In the genomic region with DNA sequence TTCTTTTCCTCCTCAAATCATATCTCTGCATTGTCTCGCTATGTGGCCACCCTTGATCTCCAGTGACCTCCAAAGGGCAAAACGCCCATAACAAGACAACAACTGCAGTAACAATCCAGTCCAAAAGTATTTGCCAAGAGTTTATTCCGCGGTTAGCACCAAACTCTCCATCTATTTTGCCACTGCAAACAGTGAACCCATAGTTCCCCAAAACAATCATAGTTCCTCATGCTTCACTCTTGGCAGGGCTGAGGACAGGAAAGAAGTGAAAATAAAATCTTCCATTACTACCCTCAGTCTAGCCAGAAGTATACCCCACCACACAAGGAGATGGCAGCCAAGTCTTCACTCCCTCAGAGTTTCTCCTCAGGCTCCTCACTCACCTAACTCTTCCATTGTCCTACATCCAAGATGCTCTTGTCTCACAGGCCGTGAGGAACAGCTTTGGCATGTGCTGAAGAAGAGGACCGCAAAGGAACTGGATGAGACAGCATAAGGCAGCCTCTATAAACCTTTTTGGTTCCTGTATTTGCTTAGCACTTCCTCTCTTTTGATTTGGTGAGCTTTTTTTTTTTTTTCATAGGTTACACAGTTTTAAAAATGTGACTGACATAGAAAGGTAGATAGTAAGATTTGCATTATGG, we compare ENCODE assay signal across 1 cellular context.
TF ChIP-seq lines count a peak whose summit lies in the region.

A gene (minus strand): TSS at position 480 of the 644 bp plus-strand sequence. CDS start 84 bp downstream, at position 396.

TF ChIP-seq in GM12878, 131 proteins besides CTCF, POLR2A, EP300 and RAD21 (continued from another document and continues in another):
- TF ChIP-seq ZNF24 (IDR thresholded peaks at IDR 0.05), result no peak
- TF ChIP-seq, protein P1, sequence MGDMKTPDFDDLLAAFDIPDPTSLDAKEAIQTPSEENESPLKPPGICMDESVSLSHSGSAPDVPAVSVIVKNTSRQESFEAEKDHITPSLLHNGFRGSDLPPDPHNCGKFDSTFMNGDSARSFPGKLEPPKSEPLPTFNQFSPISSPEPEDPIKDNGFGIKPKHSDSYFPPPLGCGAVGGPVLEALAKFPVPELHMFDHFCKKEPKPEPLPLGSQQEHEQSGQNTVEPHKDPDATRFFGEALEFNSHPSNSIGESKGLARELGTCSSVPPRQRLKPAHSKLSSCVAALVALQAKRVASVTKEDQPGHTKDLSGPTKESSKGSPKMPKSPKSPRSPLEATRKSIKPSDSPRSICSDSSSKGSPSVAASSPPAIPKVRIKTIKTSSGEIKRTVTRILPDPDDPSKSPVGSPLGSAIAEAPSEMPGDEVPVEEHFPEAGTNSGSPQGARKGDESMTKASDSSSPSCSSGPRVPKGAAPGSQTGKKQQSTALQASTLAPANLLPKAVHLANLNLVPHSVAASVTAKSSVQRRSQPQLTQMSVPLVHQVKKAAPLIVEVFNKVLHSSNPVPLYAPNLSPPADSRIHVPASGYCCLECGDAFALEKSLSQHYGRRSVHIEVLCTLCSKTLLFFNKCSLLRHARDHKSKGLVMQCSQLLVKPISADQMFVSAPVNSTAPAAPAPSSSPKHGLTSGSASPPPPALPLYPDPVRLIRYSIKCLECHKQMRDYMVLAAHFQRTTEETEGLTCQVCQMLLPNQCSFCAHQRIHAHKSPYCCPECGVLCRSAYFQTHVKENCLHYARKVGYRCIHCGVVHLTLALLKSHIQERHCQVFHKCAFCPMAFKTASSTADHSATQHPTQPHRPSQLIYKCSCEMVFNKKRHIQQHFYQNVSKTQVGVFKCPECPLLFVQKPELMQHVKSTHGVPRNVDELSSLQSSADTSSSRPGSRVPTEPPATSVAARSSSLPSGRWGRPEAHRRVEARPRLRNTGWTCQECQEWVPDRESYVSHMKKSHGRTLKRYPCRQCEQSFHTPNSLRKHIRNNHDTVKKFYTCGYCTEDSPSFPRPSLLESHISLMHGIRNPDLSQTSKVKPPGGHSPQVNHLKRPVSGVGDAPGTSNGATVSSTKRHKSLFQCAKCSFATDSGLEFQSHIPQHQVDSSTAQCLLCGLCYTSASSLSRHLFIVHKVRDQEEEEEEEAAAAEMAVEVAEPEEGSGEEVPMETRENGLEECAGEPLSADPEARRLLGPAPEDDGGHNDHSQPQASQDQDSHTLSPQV (IDR thresholded peaks at IDR 0.05), result no peak
- no peak for TF ChIP-seq HDAC6 (IDR thresholded peaks at IDR 0.05; ENCODE audit: unreplicated experiment)
- TF ChIP-seq, protein P2, sequence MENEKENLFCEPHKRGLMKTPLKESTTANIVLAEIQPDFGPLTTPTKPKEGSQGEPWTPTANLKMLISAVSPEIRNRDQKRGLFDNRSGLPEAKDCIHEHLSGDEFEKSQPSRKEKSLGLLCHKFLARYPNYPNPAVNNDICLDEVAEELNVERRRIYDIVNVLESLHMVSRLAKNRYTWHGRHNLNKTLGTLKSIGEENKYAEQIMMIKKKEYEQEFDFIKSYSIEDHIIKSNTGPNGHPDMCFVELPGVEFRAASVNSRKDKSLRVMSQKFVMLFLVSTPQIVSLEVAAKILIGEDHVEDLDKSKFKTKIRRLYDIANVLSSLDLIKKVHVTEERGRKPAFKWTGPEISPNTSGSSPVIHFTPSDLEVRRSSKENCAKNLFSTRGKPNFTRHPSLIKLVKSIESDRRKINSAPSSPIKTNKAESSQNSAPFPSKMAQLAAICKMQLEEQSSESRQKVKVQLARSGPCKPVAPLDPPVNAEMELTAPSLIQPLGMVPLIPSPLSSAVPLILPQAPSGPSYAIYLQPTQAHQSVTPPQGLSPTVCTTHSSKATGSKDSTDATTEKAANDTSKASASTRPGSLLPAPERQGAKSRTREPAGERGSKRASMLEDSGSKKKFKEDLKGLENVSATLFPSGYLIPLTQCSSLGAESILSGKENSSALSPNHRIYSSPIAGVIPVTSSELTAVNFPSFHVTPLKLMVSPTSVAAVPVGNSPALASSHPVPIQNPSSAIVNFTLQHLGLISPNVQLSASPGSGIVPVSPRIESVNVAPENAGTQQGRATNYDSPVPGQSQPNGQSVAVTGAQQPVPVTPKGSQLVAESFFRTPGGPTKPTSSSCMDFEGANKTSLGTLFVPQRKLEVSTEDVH (IDR thresholded peaks at IDR 0.05; ENCODE audit: low read depth, partially characterized antibody), result no peak
- TF ChIP-seq POU2F2 (IDR thresholded peaks at IDR 0.05; ENCODE audit: borderline replicate concordance, low read depth, low read length), result peak; percentile 93
- peak; percentile 90 for TF ChIP-seq SMAD1 (IDR thresholded peaks at IDR 0.05; ENCODE audit: low read depth, partially characterized antibody)
- no peak for TF ChIP-seq RFX5 (IDR thresholded peaks at IDR 0.05; ENCODE audit: low read depth, low read length)
- TF ChIP-seq, protein P3, sequence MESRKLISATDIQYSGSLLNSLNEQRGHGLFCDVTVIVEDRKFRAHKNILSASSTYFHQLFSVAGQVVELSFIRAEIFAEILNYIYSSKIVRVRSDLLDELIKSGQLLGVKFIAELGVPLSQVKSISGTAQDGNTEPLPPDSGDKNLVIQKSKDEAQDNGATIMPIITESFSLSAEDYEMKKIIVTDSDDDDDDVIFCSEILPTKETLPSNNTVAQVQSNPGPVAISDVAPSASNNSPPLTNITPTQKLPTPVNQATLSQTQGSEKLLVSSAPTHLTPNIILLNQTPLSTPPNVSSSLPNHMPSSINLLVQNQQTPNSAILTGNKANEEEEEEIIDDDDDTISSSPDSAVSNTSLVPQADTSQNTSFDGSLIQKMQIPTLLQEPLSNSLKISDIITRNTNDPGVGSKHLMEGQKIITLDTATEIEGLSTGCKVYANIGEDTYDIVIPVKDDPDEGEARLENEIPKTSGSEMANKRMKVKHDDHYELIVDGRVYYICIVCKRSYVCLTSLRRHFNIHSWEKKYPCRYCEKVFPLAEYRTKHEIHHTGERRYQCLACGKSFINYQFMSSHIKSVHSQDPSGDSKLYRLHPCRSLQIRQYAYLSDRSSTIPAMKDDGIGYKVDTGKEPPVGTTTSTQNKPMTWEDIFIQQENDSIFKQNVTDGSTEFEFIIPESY (IDR thresholded peaks at IDR 0.05), result no peak
- no peak for TF ChIP-seq HDAC2 (IDR thresholded peaks at IDR 0.05)
- no peak for TF ChIP-seq JUNB (IDR thresholded peaks at IDR 0.05)
- TF ChIP-seq ZZZ3 (IDR thresholded peaks at IDR 0.05; ENCODE audit: control insufficient read depth, insufficient read length, low read depth), result no peak
- TF ChIP-seq WRNIP1 (IDR thresholded peaks at IDR 0.05; ENCODE audit: borderline replicate concordance, low read depth, low read length), result no peak
- no peak for TF ChIP-seq SREBF2 (IDR thresholded peaks at IDR 0.05; ENCODE audit: low read length)
- no peak for TF ChIP-seq BMI1 (IDR thresholded peaks at IDR 0.05; ENCODE audit: borderline replicate concordance)
- TF ChIP-seq KAT2A (conservative IDR thresholded peaks at IDR 0.05; ENCODE audit: control insufficient read depth, low read depth, low read length), result no peak
- TF ChIP-seq NFIC (IDR thresholded peaks at IDR 0.05; ENCODE audit: low read depth, low read length), result peak; percentile 67; the same call in 1 of the 2 replicates
- no peak for TF ChIP-seq HCFC1 (IDR thresholded peaks at IDR 0.05; ENCODE audit: low read length)
- TF ChIP-seq, protein P4, sequence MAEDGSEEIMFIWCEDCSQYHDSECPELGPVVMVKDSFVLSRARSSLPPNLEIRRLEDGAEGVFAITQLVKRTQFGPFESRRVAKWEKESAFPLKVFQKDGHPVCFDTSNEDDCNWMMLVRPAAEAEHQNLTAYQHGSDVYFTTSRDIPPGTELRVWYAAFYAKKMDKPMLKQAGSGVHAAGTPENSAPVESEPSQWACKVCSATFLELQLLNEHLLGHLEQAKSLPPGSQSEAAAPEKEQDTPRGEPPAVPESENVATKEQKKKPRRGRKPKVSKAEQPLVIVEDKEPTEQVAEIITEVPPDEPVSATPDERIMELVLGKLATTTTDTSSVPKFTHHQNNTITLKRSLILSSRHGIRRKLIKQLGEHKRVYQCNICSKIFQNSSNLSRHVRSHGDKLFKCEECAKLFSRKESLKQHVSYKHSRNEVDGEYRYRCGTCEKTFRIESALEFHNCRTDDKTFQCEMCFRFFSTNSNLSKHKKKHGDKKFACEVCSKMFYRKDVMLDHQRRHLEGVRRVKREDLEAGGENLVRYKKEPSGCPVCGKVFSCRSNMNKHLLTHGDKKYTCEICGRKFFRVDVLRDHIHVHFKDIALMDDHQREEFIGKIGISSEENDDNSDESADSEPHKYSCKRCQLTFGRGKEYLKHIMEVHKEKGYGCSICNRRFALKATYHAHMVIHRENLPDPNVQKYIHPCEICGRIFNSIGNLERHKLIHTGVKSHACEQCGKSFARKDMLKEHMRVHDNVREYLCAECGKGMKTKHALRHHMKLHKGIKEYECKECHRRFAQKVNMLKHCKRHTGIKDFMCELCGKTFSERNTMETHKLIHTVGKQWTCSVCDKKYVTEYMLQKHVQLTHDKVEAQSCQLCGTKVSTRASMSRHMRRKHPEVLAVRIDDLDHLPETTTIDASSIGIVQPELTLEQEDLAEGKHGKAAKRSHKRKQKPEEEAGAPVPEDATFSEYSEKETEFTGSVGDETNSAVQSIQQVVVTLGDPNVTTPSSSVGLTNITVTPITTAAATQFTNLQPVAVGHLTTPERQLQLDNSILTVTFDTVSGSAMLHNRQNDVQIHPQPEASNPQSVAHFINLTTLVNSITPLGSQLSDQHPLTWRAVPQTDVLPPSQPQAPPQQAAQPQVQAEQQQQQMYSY (CRISPR knock-in tag; IDR thresholded peaks at IDR 0.05), result no peak
- no peak; the same call in 1 of the 2 replicates for TF ChIP-seq ZNF217 (IDR thresholded peaks at IDR 0.05)
- TF ChIP-seq, protein P5, sequence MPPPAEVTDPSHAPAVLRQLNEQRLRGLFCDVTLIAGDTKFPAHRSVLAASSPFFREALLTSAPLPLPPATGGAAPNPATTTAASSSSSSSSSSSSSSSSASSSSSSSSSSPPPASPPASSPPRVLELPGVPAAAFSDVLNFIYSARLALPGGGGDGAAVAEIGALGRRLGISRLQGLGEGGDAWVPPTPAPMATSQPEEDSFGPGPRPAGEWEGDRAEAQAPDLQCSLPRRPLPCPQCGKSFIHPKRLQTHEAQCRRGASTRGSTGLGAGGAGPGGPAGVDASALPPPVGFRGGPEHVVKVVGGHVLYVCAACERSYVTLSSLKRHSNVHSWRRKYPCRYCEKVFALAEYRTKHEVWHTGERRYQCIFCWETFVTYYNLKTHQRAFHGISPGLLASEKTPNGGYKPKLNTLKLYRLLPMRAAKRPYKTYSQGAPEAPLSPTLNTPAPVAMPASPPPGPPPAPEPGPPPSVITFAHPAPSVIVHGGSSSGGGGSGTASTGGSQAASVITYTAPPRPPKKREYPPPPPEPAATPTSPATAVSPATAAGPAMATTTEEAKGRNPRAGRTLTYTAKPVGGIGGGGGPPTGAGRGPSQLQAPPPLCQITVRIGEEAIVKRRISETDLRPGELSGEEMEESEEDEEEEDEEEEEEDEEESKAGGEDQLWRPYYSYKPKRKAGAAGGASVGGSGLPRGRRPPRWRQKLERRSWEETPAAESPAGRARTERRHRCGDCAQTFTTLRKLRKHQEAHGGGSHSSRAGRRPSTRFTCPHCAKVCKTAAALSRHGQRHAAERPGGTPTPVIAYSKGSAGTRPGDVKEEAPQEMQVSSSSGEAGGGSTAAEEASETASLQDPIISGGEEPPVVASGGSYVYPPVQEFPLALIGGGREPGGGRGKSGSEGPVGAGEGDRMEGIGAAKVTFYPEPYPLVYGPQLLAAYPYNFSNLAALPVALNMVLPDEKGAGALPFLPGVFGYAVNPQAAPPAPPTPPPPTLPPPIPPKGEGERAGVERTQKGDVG (CRISPR knock-in tag; IDR thresholded peaks at IDR 0.05), result no peak
- TF ChIP-seq, protein P6, sequence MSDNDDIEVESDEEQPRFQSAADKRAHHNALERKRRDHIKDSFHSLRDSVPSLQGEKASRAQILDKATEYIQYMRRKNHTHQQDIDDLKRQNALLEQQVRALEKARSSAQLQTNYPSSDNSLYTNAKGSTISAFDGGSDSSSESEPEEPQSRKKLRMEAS (IDR thresholded peaks at IDR 0.05; ENCODE audit: low read depth, low read length), result peak; percentile 54; the same call in 1 of the 2 replicates
- TF ChIP-seq IKZF2 (IDR thresholded peaks at IDR 0.05), result peak; percentile 69 to 75
- TF ChIP-seq, protein P7, sequence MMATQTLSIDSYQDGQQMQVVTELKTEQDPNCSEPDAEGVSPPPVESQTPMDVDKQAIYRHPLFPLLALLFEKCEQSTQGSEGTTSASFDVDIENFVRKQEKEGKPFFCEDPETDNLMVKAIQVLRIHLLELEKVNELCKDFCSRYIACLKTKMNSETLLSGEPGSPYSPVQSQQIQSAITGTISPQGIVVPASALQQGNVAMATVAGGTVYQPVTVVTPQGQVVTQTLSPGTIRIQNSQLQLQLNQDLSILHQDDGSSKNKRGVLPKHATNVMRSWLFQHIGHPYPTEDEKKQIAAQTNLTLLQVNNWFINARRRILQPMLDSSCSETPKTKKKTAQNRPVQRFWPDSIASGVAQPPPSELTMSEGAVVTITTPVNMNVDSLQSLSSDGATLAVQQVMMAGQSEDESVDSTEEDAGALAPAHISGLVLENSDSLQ (IDR thresholded peaks at IDR 0.05), result peak; percentile 82
- peak; percentile 53 for TF ChIP-seq NR2F1 (conservative IDR thresholded peaks at IDR 0.05)
- TF ChIP-seq SPI1 (IDR thresholded peaks at IDR 0.05; ENCODE audit: borderline replicate concordance, insufficient read depth, low read depth, low read length), result peak; percentile 92
- TF ChIP-seq, protein P8, sequence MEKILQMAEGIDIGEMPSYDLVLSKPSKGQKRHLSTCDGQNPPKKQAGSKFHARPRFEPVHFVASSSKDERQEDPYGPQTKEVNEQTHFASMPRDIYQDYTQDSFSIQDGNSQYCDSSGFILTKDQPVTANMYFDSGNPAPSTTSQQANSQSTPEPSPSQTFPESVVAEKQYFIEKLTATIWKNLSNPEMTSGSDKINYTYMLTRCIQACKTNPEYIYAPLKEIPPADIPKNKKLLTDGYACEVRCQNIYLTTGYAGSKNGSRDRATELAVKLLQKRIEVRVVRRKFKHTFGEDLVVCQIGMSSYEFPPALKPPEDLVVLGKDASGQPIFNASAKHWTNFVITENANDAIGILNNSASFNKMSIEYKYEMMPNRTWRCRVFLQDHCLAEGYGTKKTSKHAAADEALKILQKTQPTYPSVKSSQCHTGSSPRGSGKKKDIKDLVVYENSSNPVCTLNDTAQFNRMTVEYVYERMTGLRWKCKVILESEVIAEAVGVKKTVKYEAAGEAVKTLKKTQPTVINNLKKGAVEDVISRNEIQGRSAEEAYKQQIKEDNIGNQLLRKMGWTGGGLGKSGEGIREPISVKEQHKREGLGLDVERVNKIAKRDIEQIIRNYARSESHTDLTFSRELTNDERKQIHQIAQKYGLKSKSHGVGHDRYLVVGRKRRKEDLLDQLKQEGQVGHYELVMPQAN (conservative IDR thresholded peaks at IDR 0.05), result no peak
- TF ChIP-seq NFXL1 (IDR thresholded peaks at IDR 0.05; ENCODE audit: borderline replicate concordance), result no peak
- TF ChIP-seq, protein P9, sequence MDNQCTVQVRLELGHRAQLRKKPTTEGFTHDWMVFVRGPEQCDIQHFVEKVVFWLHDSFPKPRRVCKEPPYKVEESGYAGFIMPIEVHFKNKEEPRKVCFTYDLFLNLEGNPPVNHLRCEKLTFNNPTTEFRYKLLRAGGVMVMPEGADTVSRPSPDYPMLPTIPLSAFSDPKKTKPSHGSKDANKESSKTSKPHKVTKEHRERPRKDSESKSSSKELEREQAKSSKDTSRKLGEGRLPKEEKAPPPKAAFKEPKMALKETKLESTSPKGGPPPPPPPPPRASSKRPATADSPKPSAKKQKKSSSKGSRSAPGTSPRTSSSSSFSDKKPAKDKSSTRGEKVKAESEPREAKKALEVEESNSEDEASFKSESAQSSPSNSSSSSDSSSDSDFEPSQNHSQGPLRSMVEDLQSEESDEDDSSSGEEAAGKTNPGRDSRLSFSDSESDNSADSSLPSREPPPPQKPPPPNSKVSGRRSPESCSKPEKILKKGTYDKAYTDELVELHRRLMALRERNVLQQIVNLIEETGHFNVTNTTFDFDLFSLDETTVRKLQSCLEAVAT (IDR thresholded peaks at IDR 0.05), result peak; percentile 83
